Comparison of ENCODE assay signal across 22 cellular contexts in the genomic region with DNA sequence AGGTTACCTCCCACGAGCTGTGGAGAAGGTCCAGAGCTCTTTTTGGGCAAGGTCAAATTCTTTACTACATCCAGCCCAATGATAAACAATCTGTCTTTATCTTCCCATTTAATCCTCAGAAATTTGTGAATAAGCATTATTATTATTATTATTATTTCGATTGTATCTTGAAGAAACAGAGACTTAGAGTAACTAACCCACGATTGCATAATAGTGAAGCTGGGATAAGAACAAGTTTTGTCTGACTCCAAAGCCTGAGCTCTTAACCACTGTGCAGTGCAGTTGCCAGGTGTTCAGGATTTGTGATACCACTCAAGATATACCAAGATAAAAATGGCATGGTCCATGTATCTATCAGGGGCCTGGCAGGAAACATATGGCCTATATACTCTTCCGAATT.
DNase-seq lines count a peak whose midpoint lies in the region; ATAC-seq and TF ChIP-seq lines count a peak whose summit lies in the region.
"Had no signal": no experiment of that assay in that cellular context is flagged by ENCODE, and none has a peak within 500 bp of the region (broad histone marks: within the 10 kb centered on the region; RNA-seq: fewer than 3 reads in every experiment).

No MANE protein-coding gene starts in this region.

- no peaks in the 10 kb centered on the region for H3K79me1 ChIP-seq in mesendoderm (ENCODE audit: low read length)

- no peak for TF ChIP-seq POLR2A in esophagus muscularis mucosa (IDR thresholded peaks at IDR 0.05; ENCODE audit: low read depth)

- DNase-seq in AG04450 (ENCODE audit: low read depth, low spot score) (no peak), esophagus muscularis mucosa (ENCODE audit: extremely low spot score) (peak; percentile 57), mesendoderm (no peak), mucosa of descending colon (no peak), RKO (ENCODE audit: low spot score) (no peak)
- peak; percentile 25 for DNase-seq in Jurkat, Clone E6-1 (ENCODE audit: low read depth, low spot score)
- DNase-seq: C1 segment of cervical spinal cord; CD4-positive, alpha-beta memory T cell; COR-L47; DMS53; H9; NCI-H1048; NCI-H1417; NCI-H1694; NCI-H2029 treated with DMSO at 0.1 percent for 48 hours; NCI-H446 treated with DMSO at 0.1 percent for 48 hours; NCI-H69; SHP77 treated with DMSO at 0.1 percent for 48 hours had no signal

- no peak overlapping the region for H3K4me2 ChIP-seq in mesendoderm (ENCODE audit: low read length)
- H3K4me2 ChIP-seq: GM23338 had no signal

- no peak overlapping the region for H4K5ac ChIP-seq in mesendoderm (ENCODE audit: low read length)

- no peaks in the 10 kb centered on the region for H3K36me3 ChIP-seq in esophagus muscularis mucosa
- H3K36me3 ChIP-seq in mesendoderm (ENCODE audit: control insufficient read depth, insufficient read depth, low read length), result no peaks in the 10 kb centered on the region
- no peaks in the 10 kb centered on the region for H3K36me3 ChIP-seq in mucosa of descending colon (ENCODE audit: low read depth)

- peaks cover 0 to 25% (median 22%) of the 10 kb centered on the region in 4 donors for H3K4me1 ChIP-seq in esophagus muscularis mucosa
- H3K4me1 ChIP-seq in mesendoderm (ENCODE audit: control insufficient read depth, low read depth, low read length), result no peaks in the 10 kb centered on the region
- H3K4me1 ChIP-seq in mucosa of descending colon (ENCODE audit: low read depth), result no peaks in the 10 kb centered on the region

- no peak overlapping the region for H2BK5ac ChIP-seq in mesendoderm (ENCODE audit: low read length)

- intact Hi-C loops in esophagus muscularis mucosa (cut with DNase I), result no loop called here
- intact Hi-C loops in mucosa of descending colon (cut with DNase I, micrococcal nuclease), result no loop called here

- peak overlapping the region; percentile 40 for H2BK120ac ChIP-seq in mesendoderm (ENCODE audit: low read depth, low read length)

- ATAC-seq in mucosa of descending colon, result no peak
- no peak for ATAC-seq in HG03159 (IDR thresholded peaks at IDR 0.05; ENCODE audit: unreplicated experiment)
- ATAC-seq: GM23338, Panc1 had no signal

- H2BK15ac ChIP-seq in mesendoderm (replicated peaks; ENCODE audit: low read depth), result peak overlapping the region; percentile 42

- no peaks in the 10 kb centered on the region for H3K9me3 ChIP-seq in AG04450 (ENCODE audit: control insufficient read depth, insufficient read depth, low read length)
- H3K9me3 ChIP-seq in esophagus muscularis mucosa, result no peaks in the 10 kb centered on the region
- no peaks in the 10 kb centered on the region for H3K9me3 ChIP-seq in mucosa of descending colon

- H3K4ac ChIP-seq in mesendoderm (ENCODE audit: low read depth, low read length), result no peak overlapping the region

- TF ChIP-seq EP300 in esophagus muscularis mucosa (IDR thresholded peaks at IDR 0.05), result no peak

- CTCF ChIA-PET in AG04450 (lab: Charles Lee), result interaction anchor here (0.8 to 0.9 kb wide), 3 partner anchors 175 to 548 kb away, joined by 3 read pairs; no protein-coding TSS in a partner anchor

- H2AK5ac ChIP-seq in mesendoderm (ENCODE audit: low read length), result no peak overlapping the region

- TF ChIP-seq CTCF in AG04450 (IDR thresholded peaks at IDR 0.05; ENCODE audit: low read depth, low read length) (no peak), esophagus muscularis mucosa (IDR thresholded peaks at IDR 0.05) (no peak), mucosa of descending colon (IDR thresholded peaks at IDR 0.05) (no peak)

- no peak overlapping the region for H3K9ac ChIP-seq in mesendoderm (ENCODE audit: low read length)

- no peak overlapping the region for H4K8ac ChIP-seq in mesendoderm (ENCODE audit: low read depth, low read length)

- H3K27me3 ChIP-seq in AG04450 (ENCODE audit: control insufficient read depth, insufficient read depth, low read length) (no peaks in the 10 kb centered on the region), esophagus muscularis mucosa (no peaks in the 10 kb centered on the region), mesendoderm (ENCODE audit: insufficient read depth, low read length, poor library complexity) (no peaks in the 10 kb centered on the region)

- no peak overlapping the region for H3K4me3 ChIP-seq in AG04450 (ENCODE audit: low read depth, low read length)
- H3K4me3 ChIP-seq in Jurkat, Clone E6-1 (ENCODE audit: low read length), result no peak overlapping the region
- no peak overlapping the region for H3K4me3 ChIP-seq in esophagus muscularis mucosa
- no peak overlapping the region for H3K4me3 ChIP-seq in mesendoderm (ENCODE audit: low read length)
- H3K4me3 ChIP-seq in mucosa of descending colon, result no peak overlapping the region
- H3K4me3 ChIP-seq: GM23338, SK-N-MC had no signal

- POLR2A ChIA-PET in AG04450 (lab: Yijun Ruan, JAX), result no interaction called here

- no peaks in the 10 kb centered on the region for H3K79me2 ChIP-seq in mesendoderm (ENCODE audit: control insufficient read depth, insufficient read depth, low read length)

- WGBS in esophagus muscularis mucosa, result 88% methylated on average over 4 of the region's 4 CpGs
- no CpG with 5 or more reads among the region's 4 CpGs for WGBS in mesendoderm (ENCODE audit: extremely low coverage, insufficient coverage, low lambda C conversion rate)

- no peak overlapping the region for H3K18ac ChIP-seq in mesendoderm (ENCODE audit: low read length)

- H3K27ac ChIP-seq in AG04450 (ENCODE audit: low read depth, low read length) (peak overlapping the region; percentile 67), esophagus muscularis mucosa (replicated peaks in 1 of 4) (no peak overlapping the region), mesendoderm (ENCODE audit: low read depth, low read length) (no peak overlapping the region)
- H3K27ac ChIP-seq: SK-N-MC had no signal

- H3K56ac ChIP-seq in mesendoderm (ENCODE audit: low read length), result no peak overlapping the region

- no peak overlapping the region for H3K23ac ChIP-seq in mesendoderm (ENCODE audit: low read length)

Comparison
In these comparisons a context has a peak if more than half of its experiments do, and no peak if none do; other contexts are left out.
1. DNase-seq: peak in Jurkat, Clone E6-1 (single experiment) and esophagus muscularis mucosa (single experiment); none in AG04450 (single experiment), mesendoderm (single experiment), mucosa of descending colon (0 of 3) and RKO (single experiment).